Comparison of ENCODE assay signal across 8 cellular contexts in genomic region chr4:165215034-165215751, GRCh38. TPM values are rescaled to one million over a fixed set of nuclear protein-coding genes. Genes with fewer than 3 reads are reported as not detected.
DNase-seq lines count a peak whose midpoint lies in the region; ATAC-seq and TF ChIP-seq lines count a peak whose summit lies in the region.
"Not testable (repeated sequence)": the region's sequence is repeated elsewhere in the genome, so short reads cannot be mapped to it uniquely, and the experiment has no call there.

No MANE protein-coding gene starts in this region.

- H3K9me3 ChIP-seq in DND-41 (ENCODE audit: insufficient read depth, low read length, severe bottlenecking); cardiac muscle cell (ENCODE audit: low read depth): not testable (repeated sequence)

- not testable (repeated sequence) for H3K27ac ChIP-seq in DND-41 (ENCODE audit: low read length)
- peak overlapping the region; percentile 43 for H3K27ac ChIP-seq in cardiac muscle cell

- not testable (repeated sequence) for H3K9ac ChIP-seq in DND-41 (ENCODE audit: low read depth, low read length)

- H3K79me2 ChIP-seq in DND-41 (ENCODE audit: insufficient read depth, low read length), result peaks cover 19% of the 10 kb centered on the region; the same call in 1 of the 2 replicates

- not testable (repeated sequence) for H4K20me1 ChIP-seq in DND-41 (ENCODE audit: insufficient read depth, low read length)

- ATAC-seq in DND-41 (ENCODE audit: insufficient read depth, low read depth), result peak; percentile 70
- ATAC-seq in GM19468 (IDR thresholded peaks at IDR 0.05; ENCODE audit: extremely low read depth, unreplicated experiment), result peak; percentile 14
- ATAC-seq in HG02938 (IDR thresholded peaks at IDR 0.05; ENCODE audit: unreplicated experiment), result peak; percentile 68

- in situ Hi-C loops in astrocyte of the cerebellum (cut with HindIII; ENCODE audit: low sequenced_read_pairs), result not testable (repeated sequence)

- not testable (repeated sequence) for DNase-seq in DND-41
- DNase-seq in LHCN-M2 (ENCODE audit: low read depth) (peak; percentile 86), astrocyte of the cerebellum (ENCODE audit: low read depth) (peak; percentile 86), cardiac muscle cell (ENCODE audit: low read depth in 1 of 2, low spot score in 1 of 2) (peak in 1 of 2 donors; percentile 83)
- peak; percentile 56 for DNase-seq in activated CD4-positive, alpha-beta T cell treated with anti-CD3 and anti-CD28 coated beads for 48 hours
- peak; percentile 15 to 40 for DNase-seq in stimulated activated CD4-positive, alpha-beta T cell treated with anti-CD3 and anti-CD28 coated beads, Interleukin-2, amount 100 ng/mL, for 24 hours

- H3K4me2 ChIP-seq in DND-41 (ENCODE audit: insufficient read depth, low read length), result not testable (repeated sequence)

- H3K27me3 ChIP-seq in DND-41 (ENCODE audit: insufficient read depth, low read length, poor library complexity); cardiac muscle cell: not testable (repeated sequence)

- not testable (repeated sequence) for H2AFZ ChIP-seq in DND-41 (ENCODE audit: low read depth, low read length)

- H3K36me3 ChIP-seq in DND-41 (ENCODE audit: insufficient read depth, low read length); cardiac muscle cell: not testable (repeated sequence)

- not testable (repeated sequence) for H3K4me1 ChIP-seq in DND-41 (ENCODE audit: insufficient read depth, low read length)
- peaks cover 26% of the 10 kb centered on the region for H3K4me1 ChIP-seq in cardiac muscle cell (ENCODE audit: low read depth)

- H3K4me3 ChIP-seq in DND-41 (ENCODE audit: low read depth in 1 of 2, low read length in 2 of 2); astrocyte of the cerebellum (ENCODE audit: low read depth, low read length); cardiac muscle cell: not testable (repeated sequence)

- not testable (repeated sequence) for TF ChIP-seq CTCF in DND-41 (IDR thresholded peaks at IDR 0.05; ENCODE audit: borderline replicate concordance, extremely low read depth, low read length, poor library complexity, severe bottlenecking); astrocyte of the cerebellum (IDR thresholded peaks at IDR 0.05; ENCODE audit: low read depth, low read length, missing control alignments); cardiac muscle cell (IDR thresholded peaks at IDR 0.05; ENCODE audit: low read depth, low read length)

RNA-seq across cellular contexts. Expression of gene KLHL2, which starts 7.8 kb away (rescaled TPM):
- total RNA-seq in LHCN-M2 (2014; rRNA removed), result 22.2 and 25.6 TPM in 2 replicates
- polyA plus RNA-seq in LHCN-M2 (2012), result 5.3 TPM
- total RNA-seq in cardiac muscle cell, result 35.3 and 39.7 TPM in 2 replicates
- polyA plus RNA-seq in cardiac muscle cell, result 39.8 and 46.3 TPM in 2 replicates

Comparison
In these comparisons a context has a peak if more than half of its experiments do, and no peak if none do; other contexts are left out.
1. ATAC-seq: peak in every context shown above with its lines; median percentile 70 in DND-41; 68 in HG02938; 14 in GM19468.